ENCODE assay signal across 8 cellular contexts in the genomic region with DNA sequence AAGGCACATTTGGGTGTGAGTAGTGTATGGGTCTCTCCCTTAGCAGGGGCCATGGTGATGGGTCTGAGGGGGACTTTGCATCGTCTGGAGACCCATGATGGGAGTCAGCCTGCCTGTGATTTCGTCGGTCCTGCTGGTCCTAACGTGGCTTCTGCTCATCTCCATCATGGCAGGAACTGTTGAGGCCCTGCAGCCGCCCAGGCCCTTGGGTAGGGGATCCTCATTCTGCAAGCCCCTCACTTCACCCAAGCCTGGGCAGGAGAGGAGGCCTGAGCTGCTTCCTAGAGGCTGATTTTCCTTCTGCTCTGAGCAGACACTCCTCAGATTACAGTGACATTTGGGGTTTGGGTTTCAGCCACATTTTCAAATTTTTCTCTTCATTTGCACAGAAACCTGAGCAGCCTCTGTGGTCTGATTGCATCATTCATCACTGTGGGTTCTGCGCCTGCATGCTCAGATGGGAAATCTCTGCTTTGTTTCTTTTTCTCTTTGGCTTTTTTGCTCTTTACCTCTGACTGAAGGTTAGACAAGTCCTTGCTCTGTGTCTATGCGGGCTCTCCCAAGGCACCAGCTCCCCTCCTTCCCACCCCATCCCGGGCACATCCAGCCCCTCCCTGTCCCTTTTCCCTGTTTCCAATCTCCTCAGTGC.
A peak's percentile ranks its signal among the peaks of the same experiment; 100 is the strongest.
DNase-seq lines count a peak whose midpoint lies in the region; ATAC-seq and TF ChIP-seq lines count a peak whose summit lies in the region.

No MANE protein-coding gene starts in this region.

- peak overlapping the region; percentile 13; the same call in 1 of the 2 replicates for H3K4me2 ChIP-seq in OCI-LY3 (ENCODE audit: low read length)
- H3K4me2 ChIP-seq in hepatocyte, result no peak overlapping the region

- H2AFZ ChIP-seq in OCI-LY3 (ENCODE audit: low read depth, low read length) (no peak overlapping the region), hepatocyte (no peak overlapping the region)

- H3K9ac ChIP-seq in OCI-LY3 (ENCODE audit: low read length), result no peak overlapping the region

- H3K36me3 ChIP-seq in OCI-LY3 (replicated peaks; ENCODE audit: low read depth, low read length) (no peaks in the 10 kb centered on the region), hepatocyte (replicated peaks; ENCODE audit: insufficient read depth, low read depth) (no peaks in the 10 kb centered on the region), ovary (no peaks in the 10 kb centered on the region)

- H3K27me3 ChIP-seq in OCI-LY3 (ENCODE audit: low read depth, low read length) (no peaks in the 10 kb centered on the region), hepatocyte (no peaks in the 10 kb centered on the region), ovary (no peaks in the 10 kb centered on the region)

- no peak overlapping the region for H3K4me3 ChIP-seq in OCI-LY3 (ENCODE audit: low read length)
- no peak overlapping the region for H3K4me3 ChIP-seq in hepatocyte
- no peak overlapping the region for H3K4me3 ChIP-seq in ovary

- WGBS in hepatocyte (ENCODE audit: low lambda C conversion rate, missing lambda C conversion rate), result 70% methylated on average over 8 of the region's 8 CpGs
- 59 to 69% (median 66%) methylated on average over 8 of the region's 8 CpGs for WGBS in ovary, 3 donors

- H3K4me1 ChIP-seq in OCI-LY3 (ENCODE audit: low read length) (peaks cover 11% of the 10 kb centered on the region), hepatocyte (ENCODE audit: insufficient read depth) (peaks cover 14% of the 10 kb centered on the region), ovary (ENCODE audit: insufficient read depth) (no peaks in the 10 kb centered on the region)

- no peak for TF ChIP-seq POLR2A in ovary (IDR thresholded peaks at IDR 0.05)

- intact Hi-C loops in ovary (cut with DNase I), result no loop called here

- ATAC-seq in GM18909 (IDR thresholded peaks at IDR 0.05; ENCODE audit: poor library complexity, unreplicated experiment) (peak; percentile 86), HG03095 (IDR thresholded peaks at IDR 0.05; ENCODE audit: unreplicated experiment) (peak; percentile 89)

- no peak for TF ChIP-seq EP300 in ovary (IDR thresholded peaks at IDR 0.05)

- DNase-seq in AG09319 (ENCODE audit: extremely low read depth, low read depth), result peak; percentile 86
- peak; percentile 29 for DNase-seq in hepatocyte (ENCODE audit: low spot score)
- DNase-seq in DMS79 (lab: John Stamatoyannopoulos, UW), result no peak
- no peak for DNase-seq in cortex of kidney (lab: John Stamatoyannopoulos, UW)
- DNase-seq in ovary, result no peak

- no peak for TF ChIP-seq CTCF in AG09319 (IDR thresholded peaks at IDR 0.05; ENCODE audit: low read depth, low read length)
- TF ChIP-seq CTCF in OCI-LY3 (IDR thresholded peaks at IDR 0.05; ENCODE audit: low read depth, low read length), result no peak
- no peak for TF ChIP-seq CTCF in hepatocyte (IDR thresholded peaks at IDR 0.05; ENCODE audit: poor library complexity)
- TF ChIP-seq CTCF in ovary (IDR thresholded peaks at IDR 0.05), result no peak

- no peaks in the 10 kb centered on the region for H4K20me1 ChIP-seq in OCI-LY3 (ENCODE audit: insufficient read depth, low read length)
- no peaks in the 10 kb centered on the region for H4K20me1 ChIP-seq in hepatocyte (ENCODE audit: insufficient read depth, poor library complexity, severe bottlenecking)

- no peaks in the 10 kb centered on the region for H3K9me3 ChIP-seq in OCI-LY3 (ENCODE audit: insufficient read depth, low read length)
- no peaks in the 10 kb centered on the region for H3K9me3 ChIP-seq in hepatocyte (ENCODE audit: low read depth)
- H3K9me3 ChIP-seq in ovary, result no peaks in the 10 kb centered on the region

- H3K27ac ChIP-seq in OCI-LY3 (ENCODE audit: low read length), result no peak overlapping the region
- peak overlapping the region; percentile 76 for H3K27ac ChIP-seq in hepatocyte
- no peak overlapping the region for H3K27ac ChIP-seq in ovary

- H3K9me2 ChIP-seq in hepatocyte (replicated peaks; ENCODE audit: insufficient read depth), result no peaks in the 10 kb centered on the region

- H3K79me2 ChIP-seq in OCI-LY3 (ENCODE audit: low read length) (no peaks in the 10 kb centered on the region), hepatocyte (no peaks in the 10 kb centered on the region)

Comparison
In these comparisons a context has a peak if more than half of its experiments do, and no peak if none do; other contexts are left out.
1. DNase-seq: peak in AG09319 (single experiment) and hepatocyte (single experiment); none in DMS79 (single experiment), cortex of kidney (single experiment) and ovary (0 of 5).